ENCODE assay signal across 1 cellular context in the genomic region with DNA sequence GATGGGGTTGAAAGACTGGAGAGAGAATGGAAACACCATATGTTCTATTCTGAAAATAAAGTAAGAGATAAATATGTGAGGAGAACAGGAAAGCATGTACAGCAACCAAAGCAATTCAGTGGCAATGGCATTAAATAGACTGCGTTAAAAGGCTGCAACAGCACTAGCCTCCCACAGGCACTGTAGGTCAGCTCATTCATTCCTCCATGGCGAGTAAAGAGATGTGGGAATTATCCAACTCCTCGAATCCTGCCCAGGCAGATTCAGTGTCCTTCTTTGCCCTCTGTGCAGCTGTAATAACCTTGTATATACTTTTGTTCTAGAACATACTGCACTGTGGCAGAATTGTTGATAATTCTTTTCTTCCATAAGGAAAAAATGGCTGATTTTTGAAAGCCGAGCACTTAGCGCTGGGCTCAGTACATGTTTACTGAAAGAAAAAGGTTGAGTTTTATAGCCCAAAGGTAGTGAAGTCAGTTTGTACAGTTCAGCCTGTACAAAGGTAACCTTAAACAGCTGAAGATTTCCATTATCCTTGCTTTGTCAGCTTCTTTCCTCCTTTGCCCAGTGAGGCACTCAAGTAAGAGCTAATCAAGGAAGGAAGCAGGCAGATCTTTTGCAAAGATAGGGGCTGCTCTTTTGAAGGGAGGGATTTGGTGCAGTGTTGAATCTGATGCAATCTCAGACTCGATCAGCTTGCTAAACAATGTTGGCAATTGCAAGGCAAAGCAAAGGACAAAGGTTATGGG.
TF ChIP-seq lines count a peak whose summit lies in the region.

No MANE protein-coding gene starts in this region.

TF ChIP-seq in HepG2, 621 proteins besides CTCF, POLR2A, EP300 and RAD21 (continued from another document):
- TF ChIP-seq, protein P1, sequence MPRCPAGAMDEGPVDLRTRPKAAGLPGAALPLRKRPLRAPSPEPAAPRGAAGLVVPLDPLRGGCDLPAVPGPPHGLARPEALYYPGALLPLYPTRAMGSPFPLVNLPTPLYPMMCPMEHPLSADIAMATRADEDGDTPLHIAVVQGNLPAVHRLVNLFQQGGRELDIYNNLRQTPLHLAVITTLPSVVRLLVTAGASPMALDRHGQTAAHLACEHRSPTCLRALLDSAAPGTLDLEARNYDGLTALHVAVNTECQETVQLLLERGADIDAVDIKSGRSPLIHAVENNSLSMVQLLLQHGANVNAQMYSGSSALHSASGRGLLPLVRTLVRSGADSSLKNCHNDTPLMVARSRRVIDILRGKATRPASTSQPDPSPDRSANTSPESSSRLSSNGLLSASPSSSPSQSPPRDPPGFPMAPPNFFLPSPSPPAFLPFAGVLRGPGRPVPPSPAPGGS (CRISPR knock-in tag; IDR thresholded peaks at IDR 0.05) = no peak
- TF ChIP-seq FOXJ3 (CRISPR knock-in tag; IDR thresholded peaks at IDR 0.05; ENCODE audit: borderline replicate concordance) (peak; percentile 92; the same call in 1 of the 2 replicates), PLSCR1 (CRISPR knock-in tag; IDR thresholded peaks at IDR 0.05; ENCODE audit: borderline replicate concordance) (no peak), NONO (IDR thresholded peaks at IDR 0.05) (no peak), NONO (CRISPR knock-in tag; conservative IDR thresholded peaks at IDR 0.05) (peak; percentile 82)
